In genomic region chr15:70853270-70853854, GRCh38 we compare ENCODE assay signal across 1 cellular context.
TF ChIP-seq lines count a peak whose summit lies in the region.

No MANE protein-coding gene starts in this region.

TF ChIP-seq in HEK293, 187 proteins besides CTCF, POLR2A, EP300 and RAD21 (continued from another document and continues in another):
- TF ChIP-seq PBX3 (CRISPR knock-in tag; IDR thresholded peaks at IDR 0.05) (no peak; the same call in 1 of the 2 replicates), HIC1 (tag by site-specific recombination; IDR thresholded peaks at IDR 0.05) (peak; percentile 45; the same call in 1 of the 2 replicates), ZNF792 (tag by site-specific recombination; IDR thresholded peaks at IDR 0.05) (0 out of 2 replicates have a peak, but pooled peaks have one; percentile 52), ZNF660 (tag by site-specific recombination; IDR thresholded peaks at IDR 0.05) (no peak; the same call in 1 of the 2 replicates), ZNF488 (tag by site-specific recombination; IDR thresholded peaks at IDR 0.05) (no peak), ZNF324 (tag by site-specific recombination; IDR thresholded peaks at IDR 0.05) (peak; percentile 82), ZNF366 (tag by site-specific recombination; conservative IDR thresholded peaks at IDR 0.05) (peak; percentile 48; the same call in 1 of the 2 replicates), ZNF280D (tag by site-specific recombination; IDR thresholded peaks at IDR 0.05) (no peak), ZNF830 (tag by site-specific recombination; IDR thresholded peaks at IDR 0.05; ENCODE audit: low read depth) (no peak), ZNF473 (tag by site-specific recombination; IDR thresholded peaks at IDR 0.05) (no peak), ZNF114 (tag by site-specific recombination; IDR thresholded peaks at IDR 0.05) (no peak), ZFP41 (tag by site-specific recombination; IDR thresholded peaks at IDR 0.05; ENCODE audit: borderline replicate concordance) (no peak), GLI2 (tag by site-specific recombination; IDR thresholded peaks at IDR 0.05; ENCODE audit: borderline replicate concordance, low read depth) (no peak), YY1 (tag by site-specific recombination; IDR thresholded peaks at IDR 0.05) (no peak), ZNF664 (tag by site-specific recombination; IDR thresholded peaks at IDR 0.05) (no peak), ZBTB26 (tag by site-specific recombination; optimal IDR thresholded peaks at IDR 0.05) (no peak), KLF8 (tag by site-specific recombination; IDR thresholded peaks at IDR 0.05) (no peak), ZFP37 (tag by site-specific recombination; IDR thresholded peaks at IDR 0.05) (peak; percentile 58; the same call in 1 of the 2 replicates), ZNF155 (tag by site-specific recombination; IDR thresholded peaks at IDR 0.05) (0 out of 2 replicates have a peak, but pooled peaks have one; percentile 42), ZNF302 (tag by site-specific recombination; IDR thresholded peaks at IDR 0.05; ENCODE audit: low read depth) (no peak), ZNF24 (tag by site-specific recombination; IDR thresholded peaks at IDR 0.05) (no peak), ZNF239 (tag by site-specific recombination; IDR thresholded peaks at IDR 0.05) (no peak), ZNF558 (tag by site-specific recombination; IDR thresholded peaks at IDR 0.05) (no peak), ZBTB1 (tag by site-specific recombination; IDR thresholded peaks at IDR 0.05) (no peak), ZNF280C (tag by site-specific recombination; IDR thresholded peaks at IDR 0.05) (no peak), ZNF169 (tag by site-specific recombination; IDR thresholded peaks at IDR 0.05) (no peak), GLIS1 (tag by site-specific recombination; IDR thresholded peaks at IDR 0.05) (peak; percentile 90), ZNF513 (tag by site-specific recombination; IDR thresholded peaks at IDR 0.05) (peak; percentile 47; the same call in 1 of the 2 replicates), KLF17 (tag by site-specific recombination; IDR thresholded peaks at IDR 0.05) (no peak), ZNF214 (tag by site-specific recombination; IDR thresholded peaks at IDR 0.05; ENCODE audit: borderline replicate concordance) (no peak), ZNF184 (tag by site-specific recombination; IDR thresholded peaks at IDR 0.05) (no peak), ZNF354C (tag by site-specific recombination; IDR thresholded peaks at IDR 0.05; ENCODE audit: borderline replicate concordance, low read depth) (no peak), ZBTB20 (tag by site-specific recombination; IDR thresholded peaks at IDR 0.05) (peak; percentile 74; the same call in 1 of the 2 replicates), KLF7 (tag by site-specific recombination; IDR thresholded peaks at IDR 0.05; ENCODE audit: borderline replicate concordance) (no peak), ZNF596 (tag by site-specific recombination; IDR thresholded peaks at IDR 0.05) (no peak), ZNF292 (tag by site-specific recombination; IDR thresholded peaks at IDR 0.05; ENCODE audit: borderline replicate concordance, low read depth) (no peak), ZNF48 (tag by site-specific recombination; IDR thresholded peaks at IDR 0.05) (no peak), ZNF223 (tag by site-specific recombination; IDR thresholded peaks at IDR 0.05) (no peak), ZNF610 (tag by site-specific recombination; IDR thresholded peaks at IDR 0.05; ENCODE audit: borderline replicate concordance) (no peak), ZBTB10 (tag by site-specific recombination; IDR thresholded peaks at IDR 0.05) (no peak), ZNF157 (tag by site-specific recombination; IDR thresholded peaks at IDR 0.05) (no peak), MEIS1 (CRISPR knock-in tag; IDR thresholded peaks at IDR 0.05; ENCODE audit: borderline replicate concordance) (no peak), ZNF433 (tag by site-specific recombination; IDR thresholded peaks at IDR 0.05; ENCODE audit: low read depth) (no peak), ZNF837 (tag by site-specific recombination; IDR thresholded peaks at IDR 0.05) (no peak), ZNF174 (tag by site-specific recombination; IDR thresholded peaks at IDR 0.05) (no peak), ZNF175 (tag by site-specific recombination; IDR thresholded peaks at IDR 0.05) (no peak), MZF1 (tag by site-specific recombination; IDR thresholded peaks at IDR 0.05; ENCODE audit: borderline replicate concordance) (peak; percentile 97), ZNF449 (tag by site-specific recombination; IDR thresholded peaks at IDR 0.05) (peak; percentile 46; the same call in 1 of the 2 replicates), ZNF510 (tag by site-specific recombination; IDR thresholded peaks at IDR 0.05; ENCODE audit: insufficient replicate concordance) (no peak), ZNF423 (tag by site-specific recombination; IDR thresholded peaks at IDR 0.05) (no peak)
